In genomic region chr1:16393255-16394177, GRCh38 we compare ENCODE assay signal across 13 cellular contexts. TPM values are rescaled to one million over a fixed set of nuclear protein-coding genes. Genes with fewer than 3 reads are reported as not detected.
A peak's percentile ranks its signal among the peaks of the same experiment; 100 is the strongest.
DNase-seq lines count a peak whose midpoint lies in the region; ATAC-seq and TF ChIP-seq lines count a peak whose summit lies in the region.
"Had no signal": no experiment of that assay in that cellular context is flagged by ENCODE, and none has a peak within 500 bp of the region (broad histone marks: within the 10 kb centered on the region; RNA-seq: fewer than 3 reads in every experiment).

No MANE protein-coding gene starts in this region.

- no peak overlapping the region for H2AFZ ChIP-seq in osteoblast (ENCODE audit: low read length)

- no peak for DNase-seq in CD8-positive, alpha-beta T cell
- DNase-seq in cerebellum (ENCODE audit: low spot score) (peak; percentile 93), osteoblast (ENCODE audit: insufficient read length, low spot score, missing footprints) (peak; percentile 53), NCI-H1694 (lab: John Stamatoyannopoulos, UW) (no peak), NOMO-1 treated with dmso at 0.1 percent for 144 hours (lab: John Stamatoyannopoulos, UW; ENCODE audit: unreplicated experiment) (no peak), foreskin keratinocyte (no peak)
- DNase-seq: activated T-cell treated with anti-CD3 and anti-CD28 coated beads, Interleukin-2, amount 50 U/mL, for 48 hours; T-helper 9 cell had no signal

- peaks cover 41% of the 10 kb centered on the region for H3K4me1 Mint-ChIP-seq in CD8-positive, alpha-beta T cell (ENCODE audit: low read depth)
- H3K4me1 Mint-ChIP-seq in IgD-negative memory B cell: peaks cover 11 to 33% (median 27%) of the 10 kb centered on the region in 3 donors

- H3K4me1 ChIP-seq in CD8-positive, alpha-beta T cell (ENCODE audit: insufficient read depth, low read length): peaks cover 31% of the 10 kb centered on the region
- H3K4me1 ChIP-seq in osteoblast (ENCODE audit: insufficient read depth, low read length) (peaks cover 33% of the 10 kb centered on the region), foreskin keratinocyte (peaks cover 5% of the 10 kb centered on the region)

- H3K27me3 ChIP-seq in CD8-positive, alpha-beta T cell (ENCODE audit: insufficient read depth, low read length): no peaks in the 10 kb centered on the region
- H3K27me3 ChIP-seq in osteoblast (ENCODE audit: insufficient read depth, low read length) (no peaks in the 10 kb centered on the region), foreskin keratinocyte (no peaks in the 10 kb centered on the region)
- H3K27me3 ChIP-seq: gastroesophageal sphincter had no signal

- no peaks in the 10 kb centered on the region for H3K27me3 Mint-ChIP-seq in CD8-positive, alpha-beta T cell (ENCODE audit: low read depth)
- H3K27me3 Mint-ChIP-seq in IgD-negative memory B cell: no peaks in the 10 kb centered on the region
- H3K27me3 Mint-ChIP-seq: dendritic cell treated with granulocyte-macrophage colony-stimulating factor and Interleukin-4, amounts not matched to agents 40 ng/mL and 50 ng/mL, for 4 days had no signal

- H3K4me3 Mint-ChIP-seq in CD8-positive, alpha-beta T cell: no peak overlapping the region
- H3K4me3 Mint-ChIP-seq in IgD-negative memory B cell: peak overlapping the region in 2 of 4 donors; percentile 23 to 45
- H3K4me3 Mint-ChIP-seq: dendritic cell treated with granulocyte-macrophage colony-stimulating factor and Interleukin-4, amounts not matched to agents 40 ng/mL and 50 ng/mL, for 4 days had no signal

- ATAC-seq in CD8-positive, alpha-beta T cell: no peak
- no peak for ATAC-seq in GM21723 (IDR thresholded peaks at IDR 0.05; ENCODE audit: unreplicated experiment)
- no peak for ATAC-seq in foreskin keratinocyte

- H3K27ac Mint-ChIP-seq in CD8-positive, alpha-beta T cell: peak overlapping the region; percentile 49
- H3K27ac Mint-ChIP-seq in IgD-negative memory B cell: peak overlapping the region in 2 of 3 donors; percentile 28 to 78

- H3K36me3 Mint-ChIP-seq in CD8-positive, alpha-beta T cell: peaks cover 72% of the 10 kb centered on the region
- peaks cover 2% of the 10 kb centered on the region for H3K36me3 Mint-ChIP-seq in IgD-negative memory B cell

- CTCF ChIA-PET in CD8-positive, alpha-beta T cell (lab: Charles Lee): interaction anchor here (0.5 kb wide), 1 partner anchor 30 kb away, joined by 3 read pairs; no protein-coding TSS in a partner anchor

- peaks cover 57% of the 10 kb centered on the region for H4K20me1 ChIP-seq in osteoblast (ENCODE audit: insufficient read depth, low read length)

- intact Hi-C loops in CD8-positive, alpha-beta T cell (cut with DNase I, micrococcal nuclease): loop anchor here in 1 of 2 experiments (2.0 kb wide), 1 partner anchor 69 kb away; no protein-coding TSS in a partner anchor

- H3K4me3 ChIP-seq in CD8-positive, alpha-beta T cell (ENCODE audit: low read depth, low read length): no peak overlapping the region
- H3K4me3 ChIP-seq in osteoblast (ENCODE audit: insufficient read depth, low read length): no peak overlapping the region
- H3K4me3 ChIP-seq: gastroesophageal sphincter had no signal

- H3K79me2 ChIP-seq in osteoblast (ENCODE audit: insufficient read depth, low read length): peaks cover 80% of the 10 kb centered on the region

- POLR2A ChIA-PET in CD8-positive, alpha-beta T cell (lab: Charles Lee): no interaction called here

- peaks cover 18% of the 10 kb centered on the region for H3K36me3 ChIP-seq in CD8-positive, alpha-beta T cell (ENCODE audit: insufficient read depth, low read length)
- peaks cover 34% of the 10 kb centered on the region for H3K36me3 ChIP-seq in osteoblast (ENCODE audit: insufficient read depth, low read length)

- no peaks in the 10 kb centered on the region for H3K9me3 ChIP-seq in CD8-positive, alpha-beta T cell (ENCODE audit: low read length)
- H3K9me3 ChIP-seq in osteoblast (ENCODE audit: low read depth, low read length): no peaks in the 10 kb centered on the region
- H3K9me3 ChIP-seq: gastroesophageal sphincter had no signal

- no peak overlapping the region for H3K27ac ChIP-seq in CD8-positive, alpha-beta T cell (ENCODE audit: low read depth, low read length)
- H3K27ac ChIP-seq in osteoblast (ENCODE audit: low read depth, low read length) (peak overlapping the region; percentile 54), foreskin keratinocyte (no peak overlapping the region)

- no peak for TF ChIP-seq CTCF in CD8-positive, alpha-beta T cell (IDR thresholded peaks at IDR 0.05)
- TF ChIP-seq CTCF in osteoblast (IDR thresholded peaks at IDR 0.05; ENCODE audit: extremely low read depth, low read depth, low read length) (no peak), foreskin keratinocyte (conservative IDR thresholded peaks at IDR 0.05) (no peak)

- H3K4me2 ChIP-seq in osteoblast (ENCODE audit: insufficient read depth, low read length): no peak overlapping the region

- no peaks in the 10 kb centered on the region for H3K9me3 Mint-ChIP-seq in CD8-positive, alpha-beta T cell
- H3K9me3 Mint-ChIP-seq in IgD-negative memory B cell: no peaks in the 10 kb centered on the region
- H3K9me3 Mint-ChIP-seq: dendritic cell treated with granulocyte-macrophage colony-stimulating factor and Interleukin-4, amounts not matched to agents 40 ng/mL and 50 ng/mL, for 4 days had no signal

RNA-seq across cellular contexts. Expression of gene SZRD1, which starts 26.5 kb away (rescaled TPM):
- total RNA-seq in CD8-positive, alpha-beta T cell: 100 to 1,000 TPM; 133 to 136 TPM
- polyA plus RNA-seq in IgD-negative memory B cell (53.4 TPM), foreskin keratinocyte (104 and 119 TPM in 2 replicates)
- total RNA-seq in cerebellum (11.3 TPM), osteoblast (63.6 and 66.2 TPM in 2 replicates), foreskin keratinocyte (126 and 127 TPM in 2 replicates)

RNA-seq across cellular contexts. Expression of gene FBXO42, which starts 41.2 kb away (rescaled TPM):
- 10 to 100 TPM; 18.0 to 18.2 TPM for total RNA-seq in CD8-positive, alpha-beta T cell
- polyA plus RNA-seq in IgD-negative memory B cell (26.8 TPM), foreskin keratinocyte (10.4 and 11.3 TPM in 2 replicates)
- total RNA-seq in cerebellum (35.7 TPM), osteoblast (15.0 and 16.3 TPM in 2 replicates), foreskin keratinocyte (12.9 and 14.1 TPM in 2 replicates)

RNA-seq across cellular contexts. Expression of gene SPATA21, which starts 43.7 kb away (rescaled TPM):
- not detected for total RNA-seq in CD8-positive, alpha-beta T cell
- not detected for polyA plus RNA-seq in IgD-negative memory B cell
- total RNA-seq in cerebellum: not detected
- total RNA-seq in osteoblast: not detected in 2 replicates
- total RNA-seq in foreskin keratinocyte: not detected in 2 replicates
- polyA plus RNA-seq in foreskin keratinocyte: 0.02 TPM in 1 of 2 replicates, not detected in the other
- total RNA-seq: urinary bladder had no signal

RNA-seq across cellular contexts. Expression of gene NECAP2, which starts 47.0 kb away (rescaled TPM):
- 10 to 100 TPM; 52.1 to 53.7 TPM for total RNA-seq in CD8-positive, alpha-beta T cell
- polyA plus RNA-seq in IgD-negative memory B cell (144 TPM), foreskin keratinocyte (54.6 and 58.4 TPM in 2 replicates)
- total RNA-seq in cerebellum (25.0 TPM), osteoblast (76.0 and 76.3 TPM in 2 replicates), foreskin keratinocyte (61.2 and 67.6 TPM in 2 replicates)

Comparison
In these comparisons a context has a peak if more than half of its experiments do, and no peak if none do; other contexts are left out.
1. DNase-seq: peak in cerebellum (single experiment) and osteoblast (single experiment); none in CD8-positive, alpha-beta T cell (0 of 7), NCI-H1694 (single experiment), NOMO-1 treated with dmso at 0.1 percent for 144 hours (single experiment) and foreskin keratinocyte (0 of 2).